8 cellular contexts compared by ENCODE assay signal in genomic region chr11:59172345-59173079, GRCh38. TPM values are rescaled to one million over a fixed set of nuclear protein-coding genes. Genes with fewer than 3 reads are reported as not detected.
DNase-seq lines count a peak whose midpoint lies in the region; ATAC-seq, FAIRE-seq and TF ChIP-seq lines count a peak whose summit lies in the region.

No MANE protein-coding gene starts in this region.

- TF ChIP-seq POLR2A in A549 (IDR thresholded peaks at IDR 0.05; ENCODE audit: low read length) (no peak), thyroid gland (IDR thresholded peaks at IDR 0.05) (no peak)

- intact Hi-C loops in lower lobe of right lung (cut with DNase I): loop anchor here (5.0 kb wide), 1 partner anchor 35 kb away; no protein-coding TSS in a partner anchor
- intact Hi-C loops in thyroid gland (cut with DNase I): loop anchor here (5.0 kb wide), 2 partner anchors 35 to 260 kb away; no protein-coding TSS in a partner anchor

- peak overlapping the region; percentile 99 for H3K4me2 ChIP-seq in A549

- TF ChIP-seq EP300 in A549 (IDR thresholded peaks at IDR 0.05): no peak

- TF ChIP-seq RAD21 in A549 (conservative IDR thresholded peaks at IDR 0.05 in 1 of 2, IDR thresholded peaks at IDR 0.05 in 1 of 2): no peak

- no peak for TF ChIP-seq CTCF in A549 (IDR thresholded peaks at IDR 0.05)
- no peak for TF ChIP-seq CTCF in lower lobe of right lung (IDR thresholded peaks at IDR 0.05)
- no peak for TF ChIP-seq CTCF in thyroid gland (IDR thresholded peaks at IDR 0.05)

- ATAC-seq in A549 (peak; percentile 30 to 57), GM18858 (IDR thresholded peaks at IDR 0.05; ENCODE audit: unreplicated experiment) (peak; percentile 34), HG02970 (IDR thresholded peaks at IDR 0.05; ENCODE audit: low FRiP score, unreplicated experiment) (peak; percentile 22), lower lobe of right lung (peak; percentile 20 to 32)

- peak overlapping the region; percentile 71 to 93 for H3K27ac ChIP-seq in A549
- H3K27ac ChIP-seq in SJCRH30: peak overlapping the region; percentile 99
- peak overlapping the region; percentile 16 for H3K27ac ChIP-seq in cingulate gyrus (ENCODE audit: low read depth, low read length)
- peak overlapping the region; percentile 79 for H3K27ac ChIP-seq in lower lobe of right lung
- H3K27ac ChIP-seq in thyroid gland: peak overlapping the region in 2 of 3 donors; percentile 66 to 78

- H3K27me3 ChIP-seq in SJCRH30 (no peaks in the 10 kb centered on the region), lower lobe of right lung (ENCODE audit: low read depth) (no peaks in the 10 kb centered on the region), thyroid gland (no peaks in the 10 kb centered on the region)

- H3K4me3 ChIP-seq in A549 (peak overlapping the region; percentile 80), SJCRH30 (peak overlapping the region; percentile 74), lower lobe of right lung (peak overlapping the region; percentile 75), thyroid gland (replicated peaks in 1 of 3) (peak overlapping the region in 2 of 3 donors; percentile 49 to 57)

- CTCF ChIA-PET in A549 (lab: Yijun Ruan, JAX): interaction anchor here (0.6 to 9.8 kb wide), 39 partner anchors 9 to 1332 kb away, joined by 3 to 161 read pairs (median 5); partner anchors contain the start of gene MPEG1

- H3K36me3 ChIP-seq in SJCRH30 (peaks cover 4% of the 10 kb centered on the region; the same call in 1 of the 2 replicates), lower lobe of right lung (no peaks in the 10 kb centered on the region), thyroid gland (no peaks in the 10 kb centered on the region)

- H3K9me3 ChIP-seq in A549: no peaks in the 10 kb centered on the region
- H3K9me3 ChIP-seq in SJCRH30 (replicated peaks): no peaks in the 10 kb centered on the region
- H3K9me3 ChIP-seq in lower lobe of right lung: no peaks in the 10 kb centered on the region
- H3K9me3 ChIP-seq in thyroid gland: no peaks in the 10 kb centered on the region

- DNase-seq in A549 (ENCODE audit: low read depth in 1 of 2, low spot score in 1 of 2): no peak
- peak in 1 of 2 experiments; percentile 32 for DNase-seq in SJCRH30
- peak; percentile 58 for DNase-seq in lower lobe of right lung
- DNase-seq in thyroid gland: peak; percentile 27 to 34
- DNase-seq in NCI-H2107 (lab: John Stamatoyannopoulos, UW): no peak

- 15% methylated on average over 15 of the region's 70 CpGs for WGBS in A549 (ENCODE audit: missing lambda C conversion rate)
- 0 to 1% methylated on average over 9 to 17 of the region's 70 CpGs for WGBS in thyroid gland, 2 donors

- FAIRE-seq in A549 (lab: Jason Lieb, UNC): no peak

- POLR2A ChIA-PET in A549 (lab: Yijun Ruan, JAX): interaction anchor here (1.6 to 1.7 kb wide), 2 partner anchors 28 to 497 kb away, joined by 4 to 6 read pairs; partner anchors contain the start of gene PATL1

- H3K4me1 ChIP-seq in A549 (peaks cover 26% of the 10 kb centered on the region), SJCRH30 (peaks cover 18% of the 10 kb centered on the region), lower lobe of right lung (peaks cover 36% of the 10 kb centered on the region), thyroid gland (peaks cover 17 to 18% of the 10 kb centered on the region in 2 donors)

TF ChIP-seq in A549, 52 proteins besides CTCF, POLR2A, EP300 and RAD21:
- TF ChIP-seq RARB (CRISPR knock-in tag; IDR thresholded peaks at IDR 0.05) (no peak), JUN (IDR thresholded peaks at IDR 0.05) (0 out of 5 replicates have a peak, but pooled peaks of 1 of the 2 experiments have one; percentile 3), ELK1 (IDR thresholded peaks at IDR 0.05; ENCODE audit: low read depth, low read length) (no peak)

RNA-seq across cellular contexts. Expression of gene DTX4, which starts 0.6 kb away (rescaled TPM):
- polyA plus RNA-seq in A549 (2011; rRNA removed) (0.97 and 2.2 TPM in 2 replicates), A549 (2017; fragmentation: RNase III; extraction: RNeasy Plus Mini Kit Qiagen cat#74134 plus additional on column Dnase treatment) (3.0 to 3.3 TPM (median 3.1 TPM) in 3 replicates)
- 1.1 and 1.9 TPM in 2 replicates for polyA plus RNA-seq in A549 (2012; cell fraction: cytosol; rRNA removed)
- 2.3 and 3.0 TPM in 2 replicates for polyA plus RNA-seq in A549 (2012; cell fraction: nucleus; rRNA removed)
- polyA minus RNA-seq in A549 (2011; rRNA and poly(A)+ RNA removed): 4.6 and 5.8 TPM in 2 replicates
- total RNA-seq in SJCRH30 (2014; rRNA removed; shearing (Covaris generic)): 26.3 and 26.7 TPM in 2 replicates
- total RNA-seq in lower lobe of right lung (51.7 TPM), thyroid gland (10 to 100 TPM in 3 of 4 donors, 1 to 10 TPM in 1; 9.6 to 29.3 (median 17.5) TPM)

RNA-seq across cellular contexts. Expression of gene FAM111A, which starts 29.9 kb away (rescaled TPM):
- 21.8 TPM in 2 replicates for polyA plus RNA-seq in A549 (2011; rRNA removed)
- 3.6 and 3.8 TPM in 2 replicates for polyA plus RNA-seq in A549 (2012; cell fraction: cytosol; rRNA removed)
- 4.8 and 9.6 TPM in 2 replicates for polyA plus RNA-seq in A549 (2012; cell fraction: nucleus; rRNA removed)
- 13.4 to 14.2 TPM (median 14.0 TPM) in 3 replicates for polyA plus RNA-seq in A549 (2017; fragmentation: RNase III; extraction: RNeasy Plus Mini Kit Qiagen cat#74134 plus additional on column Dnase treatment)
- polyA minus RNA-seq in A549 (2011; rRNA and poly(A)+ RNA removed): 8.9 and 10.5 TPM in 2 replicates
- total RNA-seq in SJCRH30 (2014; rRNA removed; shearing (Covaris generic)): 19.8 and 25.5 TPM in 2 replicates
- 68.4 TPM for total RNA-seq in lower lobe of right lung
- 10 to 100 TPM; 32.5 to 73.2 (median 40.1) TPM for total RNA-seq in thyroid gland

RNA-seq across cellular contexts. Expression of gene MPEG1, which starts 40.2 kb away (rescaled TPM):
- polyA plus RNA-seq in A549 (2011; rRNA removed) (not detected in 2 replicates), A549 (2017; fragmentation: RNase III; extraction: RNeasy Plus Mini Kit Qiagen cat#74134 plus additional on column Dnase treatment) (not detected in 3 replicates)
- polyA plus RNA-seq in A549 (2012; cell fraction: cytosol; rRNA removed): not detected in 2 replicates
- not detected in 2 replicates for polyA plus RNA-seq in A549 (2012; cell fraction: nucleus; rRNA removed)
- polyA minus RNA-seq in A549 (2011; rRNA and poly(A)+ RNA removed): not detected in 2 replicates
- not detected in 2 replicates for total RNA-seq in SJCRH30 (2014; rRNA removed; shearing (Covaris generic))
- total RNA-seq in lower lobe of right lung (48.9 TPM), thyroid gland (10 to 100 TPM in 3 of 4 donors, 1 to 10 TPM in 1; 5.8 to 16.3 (median 11.5) TPM)

Comparison
In these comparisons a context has a peak if more than half of its experiments do, and no peak if none do; other contexts are left out.
1. DNase-seq: peak in lower lobe of right lung (single experiment) and thyroid gland (2 of 2); none in A549 (0 of 2) and NCI-H2107 (single experiment).
2. H3K27ac ChIP-seq: peak in every context shown above with its lines; median percentile 99 in SJCRH30; 82 in A549; 79 in lower lobe of right lung; 72 in thyroid gland; 16 in cingulate gyrus.
3. Peak in every context shown above with its lines, with median percentiles within 50 percentile points of each other: ATAC-seq and H3K4me3 ChIP-seq.